Comparison of ENCODE assay signal across 2 cellular contexts in genomic region chrX:70293621-70294020, GRCh38.
TF ChIP-seq lines count a peak whose summit lies in the region.

No MANE protein-coding gene starts in this region.

TF ChIP-seq in SK-N-SH, 30 proteins besides CTCF, POLR2A, EP300 and RAD21 (continued from another document):
- TF ChIP-seq REST (IDR thresholded peaks at IDR 0.05; ENCODE audit: low read depth, low read length): no peak
- no peak for TF ChIP-seq ELF1 (IDR thresholded peaks at IDR 0.05)
- TF ChIP-seq SIN3A (IDR thresholded peaks at IDR 0.05; ENCODE audit: borderline replicate concordance, low read depth, low read length): no peak
- no peak for TF ChIP-seq NFIC (IDR thresholded peaks at IDR 0.05; ENCODE audit: borderline replicate concordance)
- no peak for TF ChIP-seq GABPA (IDR thresholded peaks at IDR 0.05; ENCODE audit: low read depth)
- no peak for TF ChIP-seq MEF2A (IDR thresholded peaks at IDR 0.05; ENCODE audit: borderline replicate concordance, low read depth)
- TF ChIP-seq RCOR1 (IDR thresholded peaks at IDR 0.05; ENCODE audit: low read length): no peak
- no peak for TF ChIP-seq NRF1 (IDR thresholded peaks at IDR 0.05; ENCODE audit: low read depth, low read length)
- TF ChIP-seq MAX (IDR thresholded peaks at IDR 0.05; ENCODE audit: low read depth): no peak
- TF ChIP-seq CHD2 (IDR thresholded peaks at IDR 0.05; ENCODE audit: low read length, partially characterized antibody): no peak
- no peak for TF ChIP-seq IRF3 (IDR thresholded peaks at IDR 0.05; ENCODE audit: low read depth, low read length)
- TF ChIP-seq FOSL2 (IDR thresholded peaks at IDR 0.05; ENCODE audit: borderline replicate concordance, low read depth): no peak
- no peak for TF ChIP-seq RXRA (IDR thresholded peaks at IDR 0.05; ENCODE audit: borderline replicate concordance, low read depth)
- TF ChIP-seq USF1 (IDR thresholded peaks at IDR 0.05; ENCODE audit: borderline replicate concordance, low read depth): no peak
- TF ChIP-seq ZBTB33 (IDR thresholded peaks at IDR 0.05; ENCODE audit: borderline replicate concordance, low read depth): no peak
TF ChIP-seq in SK-N-SH: peak in this region for 0.

TF ChIP-seq in SK-N-SH treated with all-trans-retinoic acid at 6 μM for 48 hours, 23 proteins besides CTCF, POLR2A, EP300 and RAD21 (continued from another document):
- TF ChIP-seq TSHZ2 (CRISPR knock-in tag; IDR thresholded peaks at IDR 0.05) (no peak), ZNF565 (CRISPR knock-in tag; conservative IDR thresholded peaks at IDR 0.05; ENCODE audit: low read depth) (no peak), POU6F1 (CRISPR knock-in tag; IDR thresholded peaks at IDR 0.05; ENCODE audit: borderline replicate concordance, low read depth) (no peak), ESRRG (CRISPR knock-in tag; IDR thresholded peaks at IDR 0.05) (no peak), TOX (CRISPR knock-in tag; IDR thresholded peaks at IDR 0.05; ENCODE audit: borderline replicate concordance) (no peak), SNAI2 (CRISPR knock-in tag; IDR thresholded peaks at IDR 0.05) (no peak), PATZ1 (CRISPR knock-in tag; IDR thresholded peaks at IDR 0.05; ENCODE audit: borderline replicate concordance) (no peak), OSR1 (CRISPR knock-in tag; IDR thresholded peaks at IDR 0.05) (no peak), ZFP3 (CRISPR knock-in tag; IDR thresholded peaks at IDR 0.05) (no peak), TCF4 (CRISPR knock-in tag; IDR thresholded peaks at IDR 0.05; ENCODE audit: borderline replicate concordance) (no peak), ARNTL (CRISPR knock-in tag; IDR thresholded peaks at IDR 0.05; ENCODE audit: borderline replicate concordance, low read depth) (no peak), CSDC2 (CRISPR knock-in tag; IDR thresholded peaks at IDR 0.05) (no peak), ZC3H10 (CRISPR knock-in tag; IDR thresholded peaks at IDR 0.05) (no peak), PPARA (CRISPR knock-in tag; IDR thresholded peaks at IDR 0.05; ENCODE audit: borderline replicate concordance) (no peak), CREB5 (CRISPR knock-in tag; IDR thresholded peaks at IDR 0.05; ENCODE audit: low read depth) (no peak)
